ENCODE assay signal across 19 cellular contexts in genomic region chr1:19202396-19202795, GRCh38. TPM values are rescaled to one million over a fixed set of nuclear protein-coding genes. Genes with fewer than 3 reads are reported as not detected.
DNase-seq lines count a peak whose midpoint lies in the region; ATAC-seq, FAIRE-seq and TF ChIP-seq lines count a peak whose summit lies in the region.
"Had no signal": no experiment of that assay in that cellular context is flagged by ENCODE, and none has a peak within 500 bp of the region (broad histone marks: within the 10 kb centered on the region; RNA-seq: fewer than 3 reads in every experiment).

No MANE protein-coding gene starts in this region.

- TF ChIP-seq EP300 in A549 (IDR thresholded peaks at IDR 0.05) = no peak

- no peak for ATAC-seq in A549

- POLR2A ChIA-PET in A549 (lab: Yijun Ruan, JAX) = no interaction called here
- POLR2A ChIA-PET in Caco-2 (lab: Charles Lee) = interaction anchor here (0.6 kb wide), 1 partner anchor 113 kb away, joined by 3 read pairs; no protein-coding TSS in a partner anchor

- H3K27me3 ChIP-seq in Caco-2 (replicated peaks; ENCODE audit: control insufficient read depth, insufficient read depth, low read length) = no peaks in the 10 kb centered on the region
- H3K27me3 ChIP-seq in astrocyte (ENCODE audit: insufficient read depth, low read length) = no peaks in the 10 kb centered on the region
- H3K27me3 ChIP-seq: sigmoid colon had no signal

- H2AFZ ChIP-seq in astrocyte (ENCODE audit: low read depth, low read length) = no peak overlapping the region

- no peak for DNase-seq in A549 (ENCODE audit: low read depth in 1 of 2, low spot score in 1 of 2)
- DNase-seq in Caco-2 = peak in 1 of 2 experiments; percentile 45
- no peak for DNase-seq in astrocyte (ENCODE audit: low read depth)
- no peak for DNase-seq in mesothelial cell of epicardium (ENCODE audit: low spot score in 2 of 2, unreplicated experiment in 2 of 2)
- DNase-seq in SKM-1 treated with dmso at 0.1 percent for 144 hours (lab: John Stamatoyannopoulos, UW; ENCODE audit: unreplicated experiment) = no peak
- no peak for DNase-seq in HTR-8/SVneo (ENCODE audit: insufficient read length, low spot score)
- DNase-seq in occipital lobe (lab: John Stamatoyannopoulos, UW) = no peak
- no peak for DNase-seq in iPS-NIHi11 (ENCODE audit: low spot score)
- DNase-seq: activated B cell treated with CpG ODN at 0.5 μM for 24 hours; activated naive CD4-positive, alpha-beta T cell treated with Interleukin-2 at 50 U/mL for 16 hours; effector CD8-positive, alpha-beta T cell; hippocampal formation; MM.1S; NCI-H1694 treated with DMSO at 0.1 percent for 48 hours; NCI-H345; sigmoid colon; stimulated activated CD4-positive, alpha-beta T cell treated with anti-CD3 and anti-CD28 coated beads, Interleukin-2, amount 100 ng/mL, for 24 hours; substantia nigra had no signal

- H3K4me2 ChIP-seq in A549 (0 out of 3 replicates have a peak overlapping the region, but pooled peaks have one; percentile 31), astrocyte (ENCODE audit: low read length) (peak overlapping the region; percentile 19)

- peaks cover 28% of the 10 kb centered on the region for H3K4me1 Mint-ChIP-seq in Caco-2 (ENCODE audit: low read depth, unreplicated experiment)
- peaks cover 34% of the 10 kb centered on the region for H3K4me1 Mint-ChIP-seq in astrocyte (ENCODE audit: low read depth, unreplicated experiment)
- peaks cover 22% of the 10 kb centered on the region for H3K4me1 Mint-ChIP-seq in mesothelial cell of epicardium

- H4K20me1 ChIP-seq in astrocyte (ENCODE audit: insufficient read depth, low read length) = peaks cover 90% of the 10 kb centered on the region

- CTCF ChIA-PET in A549 (lab: Yijun Ruan, JAX) = interaction anchor here (1.3 kb wide), 1 partner anchor 289 kb away, joined by 4 read pairs; no protein-coding TSS in a partner anchor
- CTCF ChIA-PET in Caco-2 (lab: Charles Lee) = interaction anchor here (0.6 kb wide), 3 partner anchors 22 to 247 kb away, joined by 3 to 4 read pairs (median 3); no protein-coding TSS in a partner anchor

- 90% methylated on average over 3 of the region's 3 CpGs for WGBS in A549 (ENCODE audit: missing lambda C conversion rate)

- TF ChIP-seq POLR2A in A549 (IDR thresholded peaks at IDR 0.05; ENCODE audit: low read length) = no peak

- H3K27me3 Mint-ChIP-seq in Caco-2 (ENCODE audit: insufficient read depth, unreplicated experiment) (no peaks in the 10 kb centered on the region), astrocyte (ENCODE audit: low read depth, unreplicated experiment) (no peaks in the 10 kb centered on the region), mesothelial cell of epicardium (ENCODE audit: low read depth) (no peaks in the 10 kb centered on the region)
- H3K27me3 Mint-ChIP-seq: activated B cell treated with CpG ODN at 0.5 μM for 24 hours had no signal

- peak overlapping the region; percentile 56 for H3K4me3 Mint-ChIP-seq in Caco-2 (ENCODE audit: unreplicated experiment)
- H3K4me3 Mint-ChIP-seq in astrocyte (ENCODE audit: unreplicated experiment) = peak overlapping the region; percentile 28
- no peak overlapping the region for H3K4me3 Mint-ChIP-seq in mesothelial cell of epicardium
- H3K4me3 Mint-ChIP-seq: activated B cell treated with CpG ODN at 0.5 μM for 24 hours had no signal

- FAIRE-seq in A549 (lab: Jason Lieb, UNC) = no peak
- no peak for FAIRE-seq in astrocyte (lab: Jason Lieb, UNC)
- FAIRE-seq in HTR-8/SVneo (lab: Jason Lieb, UNC) = no peak
- FAIRE-seq: D721Med had no signal

- H3K4me1 ChIP-seq in A549 (peaks cover 37% of the 10 kb centered on the region), Caco-2 (peaks cover 69% of the 10 kb centered on the region), astrocyte (ENCODE audit: insufficient read depth, low read length) (peaks cover 15% of the 10 kb centered on the region)

- H3K27ac ChIP-seq in A549 = no peak overlapping the region
- H3K27ac ChIP-seq in astrocyte (ENCODE audit: low read depth, low read length) = no peak overlapping the region

- BruUV-seq in Caco-2 (replicated peaks; lab: Mats Ljungman, UMichigan) = no TSS peak

- H3K36me3 ChIP-seq in Caco-2 (ENCODE audit: control insufficient read depth, insufficient read depth, low read length) (peaks cover 1% of the 10 kb centered on the region; the same call in 1 of the 2 replicates), astrocyte (ENCODE audit: insufficient read depth, low read length) (peaks cover 29% of the 10 kb centered on the region)

- peaks cover 90% of the 10 kb centered on the region for H3K79me2 ChIP-seq in astrocyte (ENCODE audit: insufficient read depth, low read length)

- no peak overlapping the region for H3K9ac ChIP-seq in astrocyte (ENCODE audit: low read length)

- intact Hi-C loops in Caco-2 (cut with micrococcal nuclease; ENCODE audit: unreplicated experiment) = no loop called here

- TF ChIP-seq CTCF in A549 (IDR thresholded peaks at IDR 0.05) (no peak), Caco-2 (IDR thresholded peaks at IDR 0.05; ENCODE audit: insufficient read depth in 1 of 2, low read depth in 1 of 2, low read length in 1 of 2, severe bottlenecking in 1 of 2, unreplicated experiment in 1 of 2) (no peak), astrocyte (IDR thresholded peaks at IDR 0.05; ENCODE audit: insufficient read depth, low read depth, low read length) (no peak), mesothelial cell of epicardium (IDR thresholded peaks at IDR 0.05; ENCODE audit: unreplicated experiment) (no peak)

- no peak for TF ChIP-seq RAD21 in A549 (conservative IDR thresholded peaks at IDR 0.05 in 1 of 2, IDR thresholded peaks at IDR 0.05 in 1 of 2)

- H3K9me3 Mint-ChIP-seq in Caco-2 (ENCODE audit: unreplicated experiment) (no peaks in the 10 kb centered on the region), astrocyte (ENCODE audit: unreplicated experiment) (no peaks in the 10 kb centered on the region), mesothelial cell of epicardium (no peaks in the 10 kb centered on the region)
- H3K9me3 Mint-ChIP-seq: activated B cell treated with CpG ODN at 0.5 μM for 24 hours had no signal

- H3K9me3 ChIP-seq in A549 (no peaks in the 10 kb centered on the region), Caco-2 (no peaks in the 10 kb centered on the region), astrocyte (ENCODE audit: insufficient read depth, low read depth, low read length) (no peaks in the 10 kb centered on the region)
- H3K9me3 ChIP-seq: sigmoid colon had no signal

- H3K27ac Mint-ChIP-seq in Caco-2 (ENCODE audit: unreplicated experiment) = peak overlapping the region; percentile 83
- no peak overlapping the region for H3K27ac Mint-ChIP-seq in astrocyte (ENCODE audit: unreplicated experiment)
- H3K27ac Mint-ChIP-seq in mesothelial cell of epicardium = peak overlapping the region; percentile 67
- H3K27ac Mint-ChIP-seq: activated B cell treated with CpG ODN at 0.5 μM for 24 hours had no signal

- H3K4me3 ChIP-seq in A549 = no peak overlapping the region
- H3K4me3 ChIP-seq in Caco-2 (ENCODE audit: low read depth, low read length) = no peak overlapping the region
- no peak overlapping the region for H3K4me3 ChIP-seq in astrocyte (ENCODE audit: insufficient read depth, low read depth, low read length)
- H3K4me3 ChIP-seq: sigmoid colon had no signal

- H3K36me3 Mint-ChIP-seq in Caco-2 (ENCODE audit: insufficient read depth, unreplicated experiment) (peaks cover 66% of the 10 kb centered on the region), astrocyte (ENCODE audit: low read depth, unreplicated experiment) (no peaks in the 10 kb centered on the region), mesothelial cell of epicardium (peaks cover 7% of the 10 kb centered on the region)

TF ChIP-seq in A549, 52 proteins besides CTCF, POLR2A, EP300 and RAD21:
- no peak for TF ChIP-seq BCL3 (IDR thresholded peaks at IDR 0.05)

RNA-seq across cellular contexts. Expression of gene UBR4, which starts 7.7 kb away (rescaled TPM):
- polyA plus RNA-seq in A549 (2011; rRNA removed) (74.3 and 135 TPM in 2 replicates), A549 (2017; fragmentation: RNase III; extraction: RNeasy Plus Mini Kit Qiagen cat#74134 plus additional on column Dnase treatment) (50.5 to 63.0 TPM (median 55.8 TPM) in 3 replicates)
- 77.3 and 78.0 TPM in 2 replicates for polyA plus RNA-seq in A549 (2012; cell fraction: cytosol; rRNA removed)
- 287 and 459 TPM in 2 replicates for polyA plus RNA-seq in A549 (2012; cell fraction: nucleus; rRNA removed)
- polyA minus RNA-seq in A549 (2011; rRNA and poly(A)+ RNA removed) = 277 and 322 TPM in 2 replicates
- total RNA-seq in Caco-2 (2022) (317 and 318 TPM in 2 replicates), astrocyte (133 and 153 TPM in 2 replicates), mesothelial cell of epicardium (206 to 222 TPM (median 215 TPM) in 3 replicates), occipital lobe (75.0 TPM)

RNA-seq across cellular contexts. Expression of gene EMC1, which starts 48.9 kb away (rescaled TPM):
- polyA plus RNA-seq in A549 (2011; rRNA removed) (32.2 and 40.2 TPM in 2 replicates), A549 (2017; fragmentation: RNase III; extraction: RNeasy Plus Mini Kit Qiagen cat#74134 plus additional on column Dnase treatment) (23.8 to 28.8 TPM (median 25.8 TPM) in 3 replicates)
- polyA plus RNA-seq in A549 (2012; cell fraction: cytosol; rRNA removed) = 41.4 and 43.6 TPM in 2 replicates
- polyA plus RNA-seq in A549 (2012; cell fraction: nucleus; rRNA removed) = 151 and 182 TPM in 2 replicates
- 55.1 and 64.4 TPM in 2 replicates for polyA minus RNA-seq in A549 (2011; rRNA and poly(A)+ RNA removed)
- total RNA-seq in Caco-2 (2022) (48.8 and 51.5 TPM in 2 replicates), astrocyte (89.3 and 92.9 TPM in 2 replicates), mesothelial cell of epicardium (63.1 to 68.5 TPM (median 63.8 TPM) in 3 replicates), occipital lobe (74.1 TPM)

RNA-seq across cellular contexts. Expression of gene MRTO4, which starts 49.2 kb away (rescaled TPM):
- polyA plus RNA-seq in A549 (2011; rRNA removed) = 52.1 and 66.4 TPM in 2 replicates
- polyA plus RNA-seq in A549 (2012; cell fraction: cytosol; rRNA removed) = 65.2 and 67.3 TPM in 2 replicates
- polyA plus RNA-seq in A549 (2012; cell fraction: nucleus; rRNA removed) = 35.8 and 35.9 TPM in 2 replicates
- 58.4 to 70.5 TPM (median 61.7 TPM) in 3 replicates for polyA plus RNA-seq in A549 (2017; fragmentation: RNase III; extraction: RNeasy Plus Mini Kit Qiagen cat#74134 plus additional on column Dnase treatment)
- polyA minus RNA-seq in A549 (2011; rRNA and poly(A)+ RNA removed) = 22.0 and 29.2 TPM in 2 replicates
- 52.6 TPM in 2 replicates for total RNA-seq in Caco-2 (2022)
- total RNA-seq in astrocyte = 37.9 and 41.0 TPM in 2 replicates
- 32.0 to 36.0 TPM (median 34.1 TPM) in 3 replicates for total RNA-seq in mesothelial cell of epicardium
- 26.0 TPM for total RNA-seq in occipital lobe
